In the genomic region with DNA sequence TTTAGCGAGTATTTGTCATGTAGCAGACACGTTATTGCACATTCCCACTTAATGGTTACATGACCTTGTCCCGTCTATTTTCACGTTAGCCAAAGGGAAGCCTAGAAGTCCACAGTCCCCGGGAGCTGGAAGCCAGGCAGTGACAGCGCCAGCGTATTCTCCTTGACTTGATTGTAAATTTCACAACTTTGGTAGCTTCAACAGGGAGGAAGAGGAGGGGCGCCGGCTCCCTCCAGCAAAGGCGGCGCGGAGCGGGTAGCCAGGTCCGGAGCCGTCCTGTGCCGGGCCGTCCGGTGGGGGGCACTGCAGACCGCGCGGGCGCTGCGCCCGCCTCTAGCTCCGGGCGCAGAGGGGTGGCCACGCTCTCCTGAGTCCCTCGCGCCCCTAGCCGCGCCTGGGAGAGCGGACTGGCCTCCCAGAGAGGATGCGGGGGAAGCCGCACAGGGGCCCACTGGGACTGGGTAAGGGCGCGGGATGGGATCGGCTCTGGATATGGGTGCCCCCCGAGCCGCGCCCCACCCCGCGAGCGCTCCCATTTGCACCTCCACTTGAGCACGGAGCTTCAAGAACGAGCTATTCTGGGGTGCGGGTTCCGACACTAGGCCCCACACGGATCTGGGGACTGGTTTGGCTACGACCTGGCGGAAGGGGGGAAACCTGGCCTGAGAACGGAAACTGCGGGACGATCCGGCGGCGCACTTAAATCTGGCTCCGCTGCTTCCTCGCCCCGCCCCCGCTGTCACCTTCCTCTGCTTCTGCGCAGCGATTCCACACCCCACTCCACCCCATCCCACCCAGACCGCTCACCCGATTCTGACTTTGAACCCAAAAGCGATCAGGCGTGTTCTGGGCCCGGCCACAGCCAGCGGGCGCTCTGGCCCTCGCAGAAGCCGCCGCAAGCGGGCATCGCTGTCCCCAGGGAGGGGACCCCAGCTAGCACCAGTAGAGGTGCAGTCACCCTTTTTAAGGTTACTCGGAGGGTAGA, we compare ENCODE assay signal across 8 cellular contexts. TPM values are rescaled to one million over a fixed set of nuclear protein-coding genes. Genes with fewer than 3 reads are reported as not detected.
A peak's percentile ranks its signal among the peaks of the same experiment; 100 is the strongest.
DNase-seq lines count a peak whose midpoint lies in the region; ATAC-seq and TF ChIP-seq lines count a peak whose summit lies in the region.

No MANE protein-coding gene starts in this region.

- no peaks in the 10 kb centered on the region for H3K9me3 ChIP-seq in neuronal stem cell (replicated peaks in 1 of 2; ENCODE audit: control insufficient read depth in 2 of 2, insufficient read depth in 1 of 2, low read depth in 1 of 2, low read length in 2 of 2)

- peak; percentile 77 for ATAC-seq in GM19397 (IDR thresholded peaks at IDR 0.05; ENCODE audit: unreplicated experiment)
- ATAC-seq in GM21619 (IDR thresholded peaks at IDR 0.05; ENCODE audit: unreplicated experiment), result no peak

- peak overlapping the region; percentile 27 for H3K14ac ChIP-seq in neuronal stem cell (ENCODE audit: low read length)

- peaks cover 5% of the 10 kb centered on the region for H3K4me1 Mint-ChIP-seq in activated naive CD4-positive, alpha-beta T cell treated with anti-CD3 and anti-CD28 coated beads, Interleukin-2, amount 50 U/mL, for 24 hours
- peaks cover 2% of the 10 kb centered on the region for H3K4me1 Mint-ChIP-seq in glutamatergic neuron (ENCODE audit: low read depth, unreplicated experiment)

- WGBS in neuronal stem cell (ENCODE audit: extremely low coverage in 2 of 2, insufficient read length in 2 of 2, insufficient replicate concordance in 1 of 2), 2 donors, result no CpG with 5 or more reads among the region's 75 CpGs

- no peak overlapping the region for H2BK12ac ChIP-seq in neuronal stem cell (ENCODE audit: low read length)

- peak; percentile 79 for TF ChIP-seq CTCF in glutamatergic neuron (IDR thresholded peaks at IDR 0.05; ENCODE audit: partially characterized antibody, unreplicated experiment)

- no peak overlapping the region for H4K91ac ChIP-seq in neuronal stem cell (ENCODE audit: low read depth, low read length, poor library complexity)

- H4K8ac ChIP-seq in neuronal stem cell (ENCODE audit: low read depth, low read length), result no peak overlapping the region

- H3K4me1 ChIP-seq in neuronal stem cell (ENCODE audit: control insufficient read depth in 2 of 2, insufficient read depth in 1 of 2, low read depth in 1 of 2, low read length in 2 of 2), result peaks cover 0 to 3% of the 10 kb centered on the region in 2 donors

- H2BK120ac ChIP-seq in neuronal stem cell (ENCODE audit: low read depth, low read length), result no peak overlapping the region

- peak overlapping the region; percentile 94 for H3K9ac ChIP-seq in neuronal stem cell (ENCODE audit: low read depth, low read length, poor library complexity)

- H2AFZ ChIP-seq in neuronal stem cell (ENCODE audit: low read length), result peak overlapping the region; percentile 91

- no peaks in the 10 kb centered on the region for H3K9me3 Mint-ChIP-seq in activated naive CD4-positive, alpha-beta T cell treated with anti-CD3 and anti-CD28 coated beads, Interleukin-2, amount 50 U/mL, for 24 hours
- H3K9me3 Mint-ChIP-seq in glutamatergic neuron (ENCODE audit: unreplicated experiment), result peaks cover 1% of the 10 kb centered on the region

- H3K36me3 ChIP-seq in neuronal stem cell (replicated peaks in 1 of 2; ENCODE audit: control insufficient read depth in 2 of 2, insufficient read depth in 2 of 2, low read length in 2 of 2), result no peaks in the 10 kb centered on the region

- no peak overlapping the region for H3K4ac ChIP-seq in neuronal stem cell (ENCODE audit: low read length)

- peaks cover 32% of the 10 kb centered on the region for H3K27me3 Mint-ChIP-seq in activated naive CD4-positive, alpha-beta T cell treated with anti-CD3 and anti-CD28 coated beads, Interleukin-2, amount 50 U/mL, for 24 hours
- H3K27me3 Mint-ChIP-seq in glutamatergic neuron (ENCODE audit: unreplicated experiment), result peaks cover 4% of the 10 kb centered on the region

- no peak overlapping the region for H3K27ac ChIP-seq in neuronal stem cell (replicated peaks; ENCODE audit: low read length)

- peak overlapping the region; percentile 44 for H2AK5ac ChIP-seq in neuronal stem cell (ENCODE audit: low read depth, low read length)

- peak overlapping the region; percentile 92 for H3K4me2 ChIP-seq in neuronal stem cell (ENCODE audit: insufficient read depth, low read length, poor library complexity, severe bottlenecking)

- H2BK15ac ChIP-seq in neuronal stem cell (ENCODE audit: low read length), result peak overlapping the region; percentile 84

- no peak overlapping the region for H3K27ac Mint-ChIP-seq in activated naive CD4-positive, alpha-beta T cell treated with anti-CD3 and anti-CD28 coated beads, Interleukin-2, amount 50 U/mL, for 24 hours
- no peak overlapping the region for H3K27ac Mint-ChIP-seq in glutamatergic neuron (ENCODE audit: unreplicated experiment)

- peak overlapping the region; percentile 96 for H3K18ac ChIP-seq in neuronal stem cell (ENCODE audit: low read length)

- peak overlapping the region; percentile 74 for H3K23ac ChIP-seq in neuronal stem cell (ENCODE audit: low read depth, low read length, poor library complexity)

- H3K27me3 ChIP-seq in neuronal stem cell (ENCODE audit: control insufficient read depth in 3 of 3, insufficient read depth in 3 of 3, low read depth in 1 of 3, low read length in 3 of 3), result peaks cover 0 to 36% (median 12%) of the 10 kb centered on the region in 3 experiments

- no peaks in the 10 kb centered on the region for H3K36me3 Mint-ChIP-seq in activated naive CD4-positive, alpha-beta T cell treated with anti-CD3 and anti-CD28 coated beads, Interleukin-2, amount 50 U/mL, for 24 hours
- H3K36me3 Mint-ChIP-seq in glutamatergic neuron (ENCODE audit: unreplicated experiment), result no peaks in the 10 kb centered on the region

- H3K79me1 ChIP-seq in neuronal stem cell (ENCODE audit: low read depth, low read length), result no peaks in the 10 kb centered on the region

- peak overlapping the region; percentile 37 to 85 for H3K4me3 ChIP-seq in neuronal stem cell (ENCODE audit: low read length in 2 of 2)

- H2BK5ac ChIP-seq in neuronal stem cell (ENCODE audit: low read length), result no peak overlapping the region

- DNase-seq in CD1c-positive myeloid dendritic cell (ENCODE audit: extremely low spot score) (peak; percentile 73), HPDE6-E6E7 (ENCODE audit: extremely low spot score) (peak; percentile 59), glutamatergic neuron (peak; percentile 81), neuronal stem cell (ENCODE audit: low spot score) (peak; percentile 51), DMS79 (lab: John Stamatoyannopoulos, UW) (no peak)

- peak overlapping the region; percentile 33 for H3K4me3 Mint-ChIP-seq in activated naive CD4-positive, alpha-beta T cell treated with anti-CD3 and anti-CD28 coated beads, Interleukin-2, amount 50 U/mL, for 24 hours
- H3K4me3 Mint-ChIP-seq in glutamatergic neuron (ENCODE audit: unreplicated experiment), result peak overlapping the region; percentile 86

RNA-seq across cellular contexts. Expression of a gene that starts 23.8 kb away (rescaled TPM):
- total RNA-seq in glutamatergic neuron (ENCODE audit: unreplicated experiment), result 72.1 TPM
- 1.1 TPM for polyA plus RNA-seq in neuronal stem cell (2013, experiment 1 of 2)
- polyA plus RNA-seq in neuronal stem cell (2013, experiment 2 of 2), result 1.2 TPM
